Comparison of ENCODE assay signal across 24 cellular contexts in genomic region chr5:161763571-161763970, GRCh38.
DNase-seq lines count a peak whose midpoint lies in the region; ATAC-seq, FAIRE-seq and TF ChIP-seq lines count a peak whose summit lies in the region.
"Had no signal": no experiment of that assay in that cellular context is flagged by ENCODE, and none has a peak within 500 bp of the region (broad histone marks: within the 10 kb centered on the region; RNA-seq: fewer than 3 reads in every experiment).

No MANE protein-coding gene starts in this region.

- no peak overlapping the region for H4K8ac ChIP-seq in mesendoderm (ENCODE audit: low read depth, low read length)

- H3K23ac ChIP-seq in mesendoderm (ENCODE audit: low read length), result no peak overlapping the region

- ATAC-seq in stimulated activated naive CD8-positive, alpha-beta T cell treated with anti-CD3 and anti-CD28 coated beads, Interleukin-15, Interleukin-2, amounts not matched to agents 100 U/mL and 50 U/mL, for 24 hours, result no peak
- ATAC-seq in GM21723 (IDR thresholded peaks at IDR 0.05; ENCODE audit: unreplicated experiment), result no peak
- ATAC-seq: GM12878 had no signal

- H3K9ac ChIP-seq in mesendoderm (ENCODE audit: low read length), result no peak overlapping the region
- H3K9ac ChIP-seq: BLaER1 had no signal

- no peaks in the 10 kb centered on the region for H3K36me3 ChIP-seq in bronchial epithelial cell (ENCODE audit: control insufficient read depth, insufficient read depth, low read length)
- H3K36me3 ChIP-seq in mesendoderm (ENCODE audit: control insufficient read depth, insufficient read depth, low read length), result no peaks in the 10 kb centered on the region
- H3K36me3 ChIP-seq: BE2C, BLaER1 had no signal

- no peak overlapping the region for H4K5ac ChIP-seq in mesendoderm (ENCODE audit: low read length)

- TF ChIP-seq CTCF in bronchial epithelial cell (IDR thresholded peaks at IDR 0.05; ENCODE audit: insufficient read depth, low read length, severe bottlenecking), result no peak

- WGBS in mesendoderm (ENCODE audit: extremely low coverage, insufficient coverage, low lambda C conversion rate), result no CpG with 5 or more reads among the region's 1 CpG

- DNase-seq in bronchial epithelial cell (ENCODE audit: low read depth), result no peak
- peak; percentile 90 for DNase-seq in mesendoderm
- no peak for DNase-seq in stimulated activated naive CD8-positive, alpha-beta T cell treated with anti-CD3 and anti-CD28 coated beads, Interleukin-15, Interleukin-2, amounts not matched to agents 100 U/mL and 50 U/mL, for 24 hours
- no peak for DNase-seq in activated effector memory CD4-positive, alpha-beta T cell treated with Interleukin-2 at 50 U/mL for 16 hours
- DNase-seq: 8988T; ACHN; BE2C; C1 segment of cervical spinal cord; CD4-positive, alpha-beta memory T cell; CD4-positive, CD25-positive, alpha-beta regulatory T cell; CD8-positive, alpha-beta memory T cell; COR-L47; DMS 273 treated with DMSO at 0.1 percent for 48 hours; DMS153; DMS53; DMS79; DND-41; EL; GDM1 had no signal

- peaks cover 10% of the 10 kb centered on the region for H3K4me1 ChIP-seq in mesendoderm (ENCODE audit: control insufficient read depth, low read depth, low read length)
- H3K4me1 ChIP-seq: BE2C, BLaER1 had no signal

- no peaks in the 10 kb centered on the region for H3K79me1 ChIP-seq in mesendoderm (ENCODE audit: low read length)

- no peaks in the 10 kb centered on the region for H3K27me3 ChIP-seq in bronchial epithelial cell (ENCODE audit: control insufficient read depth, insufficient read depth, low read length)
- no peaks in the 10 kb centered on the region for H3K27me3 ChIP-seq in mesendoderm (ENCODE audit: insufficient read depth, low read length, poor library complexity)
- H3K27me3 ChIP-seq: BLaER1 had no signal

- H2BK15ac ChIP-seq in mesendoderm (replicated peaks; ENCODE audit: low read depth), result no peak overlapping the region

- H3K4ac ChIP-seq in mesendoderm (ENCODE audit: low read depth, low read length), result no peak overlapping the region

- H3K18ac ChIP-seq in mesendoderm (ENCODE audit: low read length), result no peak overlapping the region

- H2AK5ac ChIP-seq in mesendoderm (ENCODE audit: low read length), result no peak overlapping the region

- no peak overlapping the region for H2BK120ac ChIP-seq in mesendoderm (ENCODE audit: low read depth, low read length)

- H3K4me2 ChIP-seq in mesendoderm (ENCODE audit: low read length), result no peak overlapping the region
- H3K4me2 ChIP-seq: BLaER1 had no signal

- peak overlapping the region; percentile 39 for H3K27ac ChIP-seq in mesendoderm (ENCODE audit: low read depth, low read length)
- H3K27ac ChIP-seq: BLaER1 had no signal

- H2BK5ac ChIP-seq in mesendoderm (ENCODE audit: low read length), result peak overlapping the region; percentile 51

- H3K4me3 ChIP-seq in bronchial epithelial cell (ENCODE audit: low read depth, low read length), result no peak overlapping the region
- H3K4me3 ChIP-seq in mesendoderm (ENCODE audit: low read length), result no peak overlapping the region
- H3K4me3 ChIP-seq: BLaER1, GM12878 had no signal

- H3K79me2 ChIP-seq in mesendoderm (ENCODE audit: control insufficient read depth, insufficient read depth, low read length), result no peaks in the 10 kb centered on the region

- peak; percentile 87 for FAIRE-seq in bronchial epithelial cell (lab: Jason Lieb, UNC)
- FAIRE-seq: A204.1, GM12878, GM19239 had no signal

- peak overlapping the region; percentile 19 for H3K56ac ChIP-seq in mesendoderm (ENCODE audit: low read length)
